Comparison of ENCODE assay signal across 11 cellular contexts in the genomic region with DNA sequence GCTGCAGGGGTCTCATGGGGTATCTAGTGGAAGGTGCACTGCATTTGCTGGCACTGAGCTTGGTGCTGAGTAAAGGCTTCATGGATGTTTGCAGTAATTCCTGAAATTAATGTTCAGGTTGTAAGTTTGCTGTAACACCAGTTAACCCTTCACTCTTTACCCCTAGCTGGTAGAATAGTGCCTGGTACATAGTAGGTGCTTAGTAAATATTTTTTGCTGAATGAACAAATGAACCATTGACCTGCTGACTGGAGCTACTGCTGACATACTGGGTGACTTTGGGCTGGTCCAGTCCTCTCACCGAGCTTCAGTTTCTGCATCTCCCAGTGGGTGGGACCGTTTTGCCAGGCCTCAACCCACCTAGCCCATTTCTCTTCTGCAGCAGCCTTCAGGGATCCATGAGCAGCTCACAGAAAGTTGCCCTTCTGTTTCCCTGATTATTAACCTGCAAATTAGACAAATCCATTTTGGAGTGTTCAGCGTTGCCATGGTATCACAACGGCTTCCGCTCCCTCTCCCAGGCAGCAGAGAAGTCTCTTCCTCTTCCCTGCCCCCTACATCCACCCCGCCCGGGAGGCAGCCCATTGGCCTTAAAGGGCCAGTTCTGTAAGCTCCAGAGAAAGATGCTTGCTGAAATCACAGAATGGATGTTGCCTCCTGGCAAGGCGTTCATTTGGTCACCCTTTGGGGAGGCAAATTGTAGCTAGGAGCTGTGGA. TPM values are rescaled to one million over a fixed set of nuclear protein-coding genes. Genes with fewer than 3 reads are reported as not detected.
DNase-seq lines count a peak whose midpoint lies in the region; ATAC-seq, FAIRE-seq and TF ChIP-seq lines count a peak whose summit lies in the region.
"Had no signal": no experiment of that assay in that cellular context is flagged by ENCODE, and none has a peak within 500 bp of the region (broad histone marks: within the 10 kb centered on the region; RNA-seq: fewer than 3 reads in every experiment).

No MANE protein-coding gene starts in this region.

- DNase-seq in GM12865 (ENCODE audit: low read depth) (peak; percentile 71), Kasumi-1 (lab: John Stamatoyannopoulos, UW) (peak; percentile 80 to 81), mucosa of descending colon (peak in 2 of 3 donors; percentile 14 to 35), small intestine (no peak), midbrain (lab: John Stamatoyannopoulos, UW) (no peak), NCI-H2171 (lab: John Stamatoyannopoulos, UW) (no peak), hippocampal formation (lab: John Stamatoyannopoulos, UW) (no peak)

- no peak for TF ChIP-seq CTCF in GM12865 (IDR thresholded peaks at IDR 0.05; ENCODE audit: insufficient read depth, low read depth, low read length, missing control alignments)
- TF ChIP-seq CTCF in brain (conservative IDR thresholded peaks at IDR 0.05), result no peak
- TF ChIP-seq CTCF in mucosa of descending colon (IDR thresholded peaks at IDR 0.05), result no peak

- 35 to 58% (median 46%) methylated on average over 8 of the region's 8 CpGs for WGBS in small intestine, 3 donors

- H3K4me1 Mint-ChIP-seq in brain, result peaks cover 45% of the 10 kb centered on the region

- peaks cover 3% of the 10 kb centered on the region for H3K27me3 Mint-ChIP-seq in brain
- H3K27me3 Mint-ChIP-seq: type B pancreatic cell had no signal

- no peaks in the 10 kb centered on the region for H3K36me3 Mint-ChIP-seq in brain
- H3K36me3 Mint-ChIP-seq: type B pancreatic cell had no signal

- ATAC-seq in mucosa of descending colon, result peak; percentile 64

- H3K36me3 ChIP-seq in mucosa of descending colon (ENCODE audit: low read depth) (no peaks in the 10 kb centered on the region), small intestine (ENCODE audit: control insufficient read depth in 2 of 2, insufficient read depth in 2 of 2, low read length in 2 of 2) (no peaks in the 10 kb centered on the region)

- peak overlapping the region in 4 of 5 experiments; percentile 14 to 88 (median 47) for H3K27ac Mint-ChIP-seq in brain
- H3K27ac Mint-ChIP-seq: H9, type B pancreatic cell had no signal

- H3K9me3 ChIP-seq in mucosa of descending colon, result no peaks in the 10 kb centered on the region
- peaks cover 2% of the 10 kb centered on the region for H3K9me3 ChIP-seq in small intestine (ENCODE audit: control insufficient read depth, low read depth)

- peaks cover 7 to 15% (median 9%) of the 10 kb centered on the region in 5 experiments for H3K9me3 Mint-ChIP-seq in brain

- H3K27ac ChIP-seq in small intestine (ENCODE audit: low read depth in 1 of 2, low read length in 1 of 2), result no peak overlapping the region

- H3K4me1 ChIP-seq in mucosa of descending colon (ENCODE audit: low read depth) (no peaks in the 10 kb centered on the region), small intestine (ENCODE audit: control insufficient read depth in 2 of 2, insufficient read depth in 1 of 2, low read depth in 1 of 2, low read length in 1 of 2) (no peaks in the 10 kb centered on the region)

- no peak for FAIRE-seq in small intestine (lab: Jason Lieb, UNC)
- FAIRE-seq: endometrium had no signal

- H3K4me3 Mint-ChIP-seq in brain, result no peak overlapping the region
- H3K4me3 Mint-ChIP-seq: H9, type B pancreatic cell had no signal

- H3K27me3 ChIP-seq in small intestine (ENCODE audit: control insufficient read depth in 2 of 2, insufficient read depth in 2 of 2, low read length in 2 of 2), result no peaks in the 10 kb centered on the region

- no peak overlapping the region for H3K4me3 ChIP-seq in GM12865 (ENCODE audit: low read depth, low read length)
- H3K4me3 ChIP-seq in mucosa of descending colon, result no peak overlapping the region
- no peak overlapping the region for H3K4me3 ChIP-seq in small intestine (ENCODE audit: low read depth in 1 of 2, low read length in 2 of 2)

- intact Hi-C loops in mucosa of descending colon (cut with DNase I, micrococcal nuclease), result no loop called here

RNA-seq across cellular contexts. Expression of gene BOD1, which starts 47.5 kb away (rescaled TPM):
- polyA plus RNA-seq in brain (ENCODE audit: insufficient read depth, low read depth, low replicate concordance), result 60.0 TPM
- total RNA-seq in mucosa of descending colon, result 10 to 100 TPM; 22.1 to 38.3 (median 25.9) TPM
- polyA plus RNA-seq in small intestine, result 10 to 100 TPM; 22.4 to 48.8 (median 24.3) TPM

Comparison
In these comparisons a context has a peak if more than half of its experiments do, and no peak if none do; other contexts are left out.
1. DNase-seq: peak in GM12865 (single experiment), Kasumi-1 (2 of 2) and mucosa of descending colon (2 of 3); none in small intestine (single experiment), midbrain (single experiment), NCI-H2171 (single experiment) and hippocampal formation (0 of 2).